In genomic region chr3:185746470-185746869, GRCh38 we compare ENCODE assay signal across 15 cellular contexts.
A peak's percentile ranks its signal among the peaks of the same experiment; 100 is the strongest.
DNase-seq lines count a peak whose midpoint lies in the region; ATAC-seq, FAIRE-seq and TF ChIP-seq lines count a peak whose summit lies in the region.
"Had no signal": no experiment of that assay in that cellular context is flagged by ENCODE, and none has a peak within 500 bp of the region (broad histone marks: within the 10 kb centered on the region; RNA-seq: fewer than 3 reads in every experiment).

No MANE protein-coding gene starts in this region.

- TF ChIP-seq POLR2A in HepG2 (IDR thresholded peaks at IDR 0.05; ENCODE audit: insufficient read depth in 1 of 2, low read depth in 2 of 2, low read length in 2 of 2) (no peak), right lobe of liver (IDR thresholded peaks at IDR 0.05) (no peak)

- H4K20me1 ChIP-seq in HepG2 (ENCODE audit: insufficient read depth, low read length), result peaks cover 93% of the 10 kb centered on the region
- peaks cover 98% of the 10 kb centered on the region for H4K20me1 ChIP-seq in hepatocyte (ENCODE audit: insufficient read depth, poor library complexity, severe bottlenecking)

- H3K9me3 ChIP-seq in HepG2 (ENCODE audit: low read length) (no peaks in the 10 kb centered on the region), right lobe of liver (no peaks in the 10 kb centered on the region), Panc1 (ENCODE audit: control insufficient read depth, insufficient read depth, low read depth, low read length) (no peaks in the 10 kb centered on the region), hepatocyte (ENCODE audit: low read depth) (no peaks in the 10 kb centered on the region)
- H3K9me3 ChIP-seq: sigmoid colon had no signal

- no peak overlapping the region for H3K4me3 Mint-ChIP-seq in activated naive CD4-positive, alpha-beta T cell treated with anti-CD3 and anti-CD28 coated beads, Interleukin-2, amount 10 ng/mL, durations not matched to agents 7 days and 5 days
- H3K4me3 Mint-ChIP-seq: T-cell had no signal

- H2AFZ ChIP-seq in HepG2 (ENCODE audit: low read length), result no peak overlapping the region
- no peak overlapping the region for H2AFZ ChIP-seq in hepatocyte

- POLR2A ChIA-PET in HepG2 (lab: Yijun Ruan, JAX) (interaction anchor here (1.1 kb wide), 1 partner anchor 77 kb away, joined by 3 read pairs; no protein-coding TSS in a partner anchor), Panc1 (lab: Charles Lee) (no interaction called here)

- CTCF ChIA-PET in HepG2 (lab: Yijun Ruan, JAX; ENCODE audit: low intra/inter-chr PET ratio, low total read pairs), result no interaction called here
- CTCF ChIA-PET in Panc1 (lab: Charles Lee), result interaction anchor here (1.2 to 2.6 kb wide), 2 partner anchors 12 to 23 kb away, joined by 3 to 18 read pairs; no protein-coding TSS in a partner anchor
- CTCF ChIA-PET in activated naive CD4-positive, alpha-beta T cell treated with anti-CD3 and anti-CD28 coated beads, Interleukin-2, amount 10 ng/mL, durations not matched to agents 7 days and 5 days (lab: Charles Lee), result interaction anchor here (0.8 to 4.1 kb wide), 3 partner anchors 19 to 86 kb away, joined by 4 to 15 read pairs (median 5); no protein-coding TSS in a partner anchor

- no peaks in the 10 kb centered on the region for H3K9me2 ChIP-seq in hepatocyte (replicated peaks; ENCODE audit: insufficient read depth)

- H3K36me3 ChIP-seq in HepG2 (replicated peaks in 1 of 2; ENCODE audit: control insufficient read depth in 1 of 2, insufficient read depth in 2 of 2, low read length in 2 of 2) (0 out of 5 replicates have a peak, but pooled peaks cover 0 to 5% of the 10 kb centered on the region in 2 experiments), right lobe of liver (no peaks in the 10 kb centered on the region), Panc1 (ENCODE audit: control insufficient read depth, insufficient read depth, low read length) (no peaks in the 10 kb centered on the region), hepatocyte (replicated peaks; ENCODE audit: insufficient read depth, low read depth) (no peaks in the 10 kb centered on the region)
- H3K36me3 ChIP-seq: sigmoid colon had no signal

- FAIRE-seq in HepG2 (lab: Jason Lieb, UNC), result no peak

- no peak overlapping the region for H3K27ac Mint-ChIP-seq in activated naive CD4-positive, alpha-beta T cell treated with anti-CD3 and anti-CD28 coated beads, Interleukin-2, amount 10 ng/mL, durations not matched to agents 7 days and 5 days
- H3K27ac Mint-ChIP-seq: T-cell had no signal

- no peaks in the 10 kb centered on the region for H3K4me1 Mint-ChIP-seq in activated naive CD4-positive, alpha-beta T cell treated with anti-CD3 and anti-CD28 coated beads, Interleukin-2, amount 10 ng/mL, durations not matched to agents 7 days and 5 days

- H3K4me3 ChIP-seq in HepG2 (replicated peaks in 1 of 3; ENCODE audit: insufficient read depth in 1 of 3, low read depth in 2 of 3, low read length in 3 of 3) (no peak overlapping the region), right lobe of liver (no peak overlapping the region), Panc1 (ENCODE audit: low read depth in 2 of 2, low read length in 2 of 2) (no peak overlapping the region), hepatocyte (no peak overlapping the region)
- H3K4me3 ChIP-seq: sigmoid colon had no signal

- peaks cover 17% of the 10 kb centered on the region for H3K27me3 Mint-ChIP-seq in activated naive CD4-positive, alpha-beta T cell treated with anti-CD3 and anti-CD28 coated beads, Interleukin-2, amount 10 ng/mL, durations not matched to agents 7 days and 5 days

- ATAC-seq in HepG2 (no peak), right lobe of liver (no peak), Panc1 (no peak)
- ATAC-seq: left ventricle myocardium superior, T-cell had no signal

- H3K9me3 Mint-ChIP-seq in activated naive CD4-positive, alpha-beta T cell treated with anti-CD3 and anti-CD28 coated beads, Interleukin-2, amount 10 ng/mL, durations not matched to agents 7 days and 5 days, result no peaks in the 10 kb centered on the region
- H3K9me3 Mint-ChIP-seq: T-cell had no signal

- TF ChIP-seq RAD21 in HepG2 (CRISPR knock-in tag; IDR thresholded peaks at IDR 0.05), result no peak

- peaks cover 61% of the 10 kb centered on the region for H3K4me1 ChIP-seq in HepG2 (ENCODE audit: insufficient read depth, low read length)
- H3K4me1 ChIP-seq in right lobe of liver, result no peaks in the 10 kb centered on the region
- H3K4me1 ChIP-seq in Panc1 (ENCODE audit: control insufficient read depth, insufficient read depth, low read length), result peaks cover 37% of the 10 kb centered on the region
- H3K4me1 ChIP-seq in hepatocyte (ENCODE audit: insufficient read depth), result peaks cover 23% of the 10 kb centered on the region
- H3K4me1 ChIP-seq: sigmoid colon had no signal

- no peaks in the 10 kb centered on the region for H3K36me3 Mint-ChIP-seq in activated naive CD4-positive, alpha-beta T cell treated with anti-CD3 and anti-CD28 coated beads, Interleukin-2, amount 10 ng/mL, durations not matched to agents 7 days and 5 days
- H3K36me3 Mint-ChIP-seq: T-cell had no signal

- no peak for TF ChIP-seq CTCF in HepG2 (CRISPR knock-in tag; IDR thresholded peaks at IDR 0.05)
- no peak for TF ChIP-seq CTCF in right lobe of liver (IDR thresholded peaks at IDR 0.05)
- no peak for TF ChIP-seq CTCF in Panc1 (IDR thresholded peaks at IDR 0.05)
- TF ChIP-seq CTCF in hepatocyte (IDR thresholded peaks at IDR 0.05; ENCODE audit: poor library complexity), result no peak

- no TSS peak for BruUV-seq in HepG2 (replicated peaks; lab: Mats Ljungman, UMichigan)
- no TSS peak for BruUV-seq in Panc1 (replicated peaks; lab: Mats Ljungman, UMichigan)

- no peak overlapping the region for H3K9ac ChIP-seq in HepG2 (ENCODE audit: insufficient read depth, low read depth, low read length)

- intact Hi-C loops in HepG2 (cut with micrococcal nuclease; ENCODE audit: unreplicated experiment) (no loop called here), right lobe of liver (cut with DNase I) (no loop called here), Panc1 (cut with micrococcal nuclease; ENCODE audit: unreplicated experiment) (no loop called here)

- WGBS in HepG2 (ENCODE audit: low lambda C conversion rate), result 71% methylated on average over 5 of the region's 5 CpGs
- 60% methylated on average over 5 of the region's 5 CpGs for WGBS in right lobe of liver (ENCODE audit: insufficient coverage, low coverage, low lambda C conversion rate, missing lambda C conversion rate)
- 85% methylated on average over 5 of the region's 5 CpGs for WGBS in hepatocyte (ENCODE audit: low lambda C conversion rate, missing lambda C conversion rate)

- H3K27ac ChIP-seq in HepG2 (ENCODE audit: extremely low read length, insufficient read depth, low read length) (peak overlapping the region; percentile 56), right lobe of liver (no peak overlapping the region), Panc1 (ENCODE audit: low read length) (peak overlapping the region; percentile 49), hepatocyte (peak overlapping the region; percentile 41)
- H3K27ac ChIP-seq: sigmoid colon had no signal

- TF ChIP-seq EP300 in HepG2 (IDR thresholded peaks at IDR 0.05; ENCODE audit: low read depth in 2 of 2, low read length in 2 of 2), result no peak
- no peak for TF ChIP-seq EP300 in HepG2 (CRISPR knock-in tag; IDR thresholded peaks at IDR 0.05; ENCODE audit: borderline replicate concordance)

- H3K79me2 ChIP-seq in HepG2 (ENCODE audit: insufficient read depth, low read length), result peaks cover 87% of the 10 kb centered on the region
- peaks cover 100% of the 10 kb centered on the region for H3K79me2 ChIP-seq in hepatocyte

- DNase-seq in HepG2 (ENCODE audit: low spot score) (no peak), right lobe of liver (no peak), Panc1 (ENCODE audit: low read depth, low spot score) (no peak), hepatocyte (ENCODE audit: low spot score) (no peak), NCI-H446 treated with DMSO at 0.1 percent for 48 hours (lab: John Stamatoyannopoulos, UW) (no peak), DMS53 (lab: John Stamatoyannopoulos, UW) (no peak)
- no peak for DNase-seq in stimulated activated CD4-positive, alpha-beta T cell treated with anti-CD3 and anti-CD28 coated beads, Interleukin-4, amount 100 ng/mL, for 24 hours
- DNase-seq in activated naive CD4-positive, alpha-beta T cell treated with anti-CD3 and anti-CD28 coated beads, Interleukin-2, amount 10 ng/mL, durations not matched to agents 7 days and 5 days, result no peak
- DNase-seq: activated CD4-positive, alpha-beta T cell treated with anti-CD3 and anti-CD28 coated beads for 1 hour; activated T-cell treated with anti-CD3 and anti-CD28 coated beads for 4 hours; left ventricle myocardium superior; NCI-H1092; NCI-H2171 treated with DMSO at 0.1 percent for 48 hours; sigmoid colon; T-cell had no signal

- H3K4me2 ChIP-seq in HepG2 (ENCODE audit: low read depth, low read length) (0 out of 2 replicates have a peak overlapping the region, but pooled peaks have one; percentile 60), hepatocyte (no peak overlapping the region)

- no peaks in the 10 kb centered on the region for H3K27me3 ChIP-seq in HepG2 (ENCODE audit: control insufficient read depth in 1 of 2, insufficient read depth in 2 of 2, low read length in 2 of 2)
- H3K27me3 ChIP-seq in right lobe of liver, result no peaks in the 10 kb centered on the region
- H3K27me3 ChIP-seq in Panc1 (ENCODE audit: control insufficient read depth, insufficient read depth, low read length), result no peaks in the 10 kb centered on the region
- no peaks in the 10 kb centered on the region for H3K27me3 ChIP-seq in hepatocyte
- H3K27me3 ChIP-seq: sigmoid colon had no signal

- in situ Hi-C loops in HepG2 (cut with HindIII; ENCODE audit: extremely low pct_ligation_motif_present, low pct_unique_long_range_greater_than_20kb), result no loop called here
- in situ Hi-C loops in Panc1 (cut with HindIII; ENCODE audit: low pct_unique_long_range_greater_than_20kb, low sequenced_read_pairs), result no loop called here

TF ChIP-seq in HepG2, 621 proteins besides CTCF, POLR2A, EP300 and RAD21 (continues in another document):
- TF ChIP-seq ZNF10 (CRISPR knock-in tag; IDR thresholded peaks at IDR 0.05; ENCODE audit: borderline replicate concordance, low read depth) (no peak), ZNF788 (CRISPR knock-in tag; IDR thresholded peaks at IDR 0.05; ENCODE audit: borderline replicate concordance) (no peak), ZFP1 (CRISPR knock-in tag; IDR thresholded peaks at IDR 0.05) (no peak), ZFP90 (CRISPR knock-in tag; IDR thresholded peaks at IDR 0.05; ENCODE audit: borderline replicate concordance) (no peak)

Comparison
In these comparisons a context has a peak if more than half of its experiments do, and no peak if none do; other contexts are left out.
1. H3K27ac ChIP-seq: peak in HepG2 (single experiment), Panc1 (single experiment) and hepatocyte (single experiment); none in right lobe of liver (0 of 3).